In genomic region chr5:61904730-61905129, GRCh38 we compare ENCODE assay signal across 27 cellular contexts.
"Had no signal": no experiment of that assay in that cellular context is flagged by ENCODE, and none has a peak within 500 bp of the region (broad histone marks: within the 10 kb centered on the region; RNA-seq: fewer than 3 reads in every experiment).

No MANE protein-coding gene starts in this region.

- H3K27me3 ChIP-seq: colonic mucosa, esophagus squamous epithelium, gastrocnemius medialis, hepatocyte, left lung had no signal

- ATAC-seq: effector memory CD8-positive, alpha-beta T cell; esophagus mucosa; gastrocnemius medialis; left cardiac atrium; left lung; left ventricle myocardium superior; lower lobe of right lung; mucosa of descending colon had no signal

- H3K27ac Mint-ChIP-seq: dendritic cell treated with granulocyte-macrophage colony-stimulating factor and Interleukin-4, amounts not matched to agents 40 ng/mL and 50 ng/mL, for 4 days; effector memory CD8-positive, alpha-beta T cell; endodermal cell; immature natural killer cell; mesothelial cell of epicardium had no signal

- H3K36me3 ChIP-seq: colonic mucosa, esophagus squamous epithelium, gastrocnemius medialis, left lung, lower lobe of right lung had no signal

- H3K4me3 ChIP-seq: colonic mucosa, esophagus squamous epithelium, gastrocnemius medialis, hepatocyte, left lung, lower lobe of right lung, mucosa of descending colon had no signal

- H3K9me3 ChIP-seq: colonic mucosa, esophagus squamous epithelium, gastrocnemius medialis, left lung, lower lobe of right lung, mucosa of descending colon had no signal

- H3K4me1 ChIP-seq: colonic mucosa, esophagus squamous epithelium, gastrocnemius medialis, left lung, lower lobe of right lung had no signal

- H3K27me3 Mint-ChIP-seq: dendritic cell treated with granulocyte-macrophage colony-stimulating factor and Interleukin-4, amounts not matched to agents 40 ng/mL and 50 ng/mL, for 4 days; effector memory CD8-positive, alpha-beta T cell had no signal

- H3K36me3 Mint-ChIP-seq: immature natural killer cell, mesothelial cell of epicardium had no signal

- H3K4me1 Mint-ChIP-seq: immature natural killer cell, mesothelial cell of epicardium had no signal

- DNase-seq: colonic mucosa; cortex of kidney; effector CD8-positive, alpha-beta T cell; effector memory CD8-positive, alpha-beta T cell; endodermal cell; erythroblast; esophagus squamous epithelium; foreskin fibroblast; foreskin melanocyte; gastrocnemius medialis; glutamatergic neuron; head of caudate nucleus; hypothalamus; immature natural killer cell; islet precursor cell; kidney; left cardiac atrium; left lung; left ventricle myocardium superior; lower lobe of right lung; mesenchymal stem cell; mucosa of descending colon had no signal

- H3K9me3 Mint-ChIP-seq: dendritic cell treated with granulocyte-macrophage colony-stimulating factor and Interleukin-4, amounts not matched to agents 40 ng/mL and 50 ng/mL, for 4 days; effector memory CD8-positive, alpha-beta T cell; endodermal cell; mesothelial cell of epicardium had no signal

- H3K27ac ChIP-seq: colonic mucosa, epithelial cell of prostate, esophagus squamous epithelium, gastrocnemius medialis, hepatocyte, left lung, lower lobe of right lung had no signal

- H3K4me3 Mint-ChIP-seq: dendritic cell treated with granulocyte-macrophage colony-stimulating factor and Interleukin-4, amounts not matched to agents 40 ng/mL and 50 ng/mL, for 4 days; effector memory CD8-positive, alpha-beta T cell; endodermal cell; immature natural killer cell; mesothelial cell of epicardium had no signal
